In the genomic region with DNA sequence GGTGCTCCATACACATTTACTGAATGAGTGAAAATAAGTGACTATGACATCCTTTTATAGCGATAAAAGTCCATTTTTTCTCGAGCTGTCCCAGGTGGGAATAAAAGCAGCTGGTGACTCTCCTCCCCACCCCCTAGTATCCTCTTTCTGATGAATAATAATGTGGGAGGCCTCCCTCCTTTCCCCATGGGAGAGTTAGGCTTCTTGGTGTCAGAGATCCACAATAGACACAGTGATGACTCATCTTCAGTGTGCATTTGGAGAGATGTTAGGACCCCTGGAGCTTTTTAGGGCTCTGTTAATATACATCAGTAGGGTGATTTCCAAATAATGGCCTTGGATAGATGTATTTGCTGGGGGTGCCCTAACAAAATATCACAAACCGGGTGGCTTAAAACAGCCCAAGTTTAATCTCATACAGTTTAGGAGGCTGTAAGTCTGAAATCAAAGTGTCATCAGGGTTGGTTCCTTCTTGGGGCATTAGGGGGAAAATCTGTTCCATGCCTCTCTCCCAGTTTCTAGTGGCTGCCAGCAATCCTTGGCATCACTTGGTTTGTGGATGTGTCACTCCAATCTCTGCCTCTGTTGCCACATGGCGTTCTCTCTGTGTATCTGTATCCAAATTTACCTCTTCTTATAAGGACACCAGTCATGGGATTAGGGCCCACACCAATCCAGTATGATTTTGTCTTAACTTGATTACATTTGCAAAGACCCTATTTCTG, we compare ENCODE assay signal across 11 cellular contexts. TPM values are rescaled to one million over a fixed set of nuclear protein-coding genes. Genes with fewer than 3 reads are reported as not detected.
DNase-seq lines count a peak whose midpoint lies in the region; ATAC-seq and TF ChIP-seq lines count a peak whose summit lies in the region.
"Had no signal": no experiment of that assay in that cellular context is flagged by ENCODE, and none has a peak within 500 bp of the region (broad histone marks: within the 10 kb centered on the region; RNA-seq: fewer than 3 reads in every experiment).

No MANE protein-coding gene starts in this region.

- H3K4me1 ChIP-seq in mammary epithelial cell (ENCODE audit: insufficient read depth, low read length) = peaks cover 55% of the 10 kb centered on the region
- peaks cover 10% of the 10 kb centered on the region for H3K4me1 ChIP-seq in mesenchymal stem cell (ENCODE audit: control insufficient read depth, insufficient read depth, low read depth, low read length)

- no peak overlapping the region for H3K4me2 ChIP-seq in mammary epithelial cell (ENCODE audit: insufficient read depth, low read depth, low read length)
- no peak overlapping the region for H3K4me2 ChIP-seq in mesenchymal stem cell (ENCODE audit: low read length, poor library complexity, severe bottlenecking)

- dilution Hi-C loops in mammary epithelial cell (cut with HindIII; ENCODE audit: low sequenced_read_pairs) = no loop called here

- in situ Hi-C loops in mammary epithelial cell (cut with MboI; ENCODE audit: low sequenced_read_pairs in 2 of 2) = loop anchor here in 1 of 2 donors (10.0 kb wide), 1 partner anchor 310 kb away; no protein-coding TSS in a partner anchor

- CTCF ChIA-PET in mammary epithelial cell (lab: Charles Lee; ENCODE audit: low non-redundant PET) = no interaction called here

- H3K14ac ChIP-seq in mesenchymal stem cell (ENCODE audit: low read length in 2 of 2) = no peak overlapping the region

- H3K9me3 ChIP-seq in MG63 (no peaks in the 10 kb centered on the region), mammary epithelial cell (replicated peaks; ENCODE audit: insufficient read depth, low read length) (no peaks in the 10 kb centered on the region), mesenchymal stem cell (ENCODE audit: control insufficient read depth, low read length) (no peaks in the 10 kb centered on the region)
- H3K9me3 ChIP-seq: body of pancreas had no signal

- H3K27me3 ChIP-seq in MG63 (no peaks in the 10 kb centered on the region), mammary epithelial cell (ENCODE audit: insufficient read depth, low read length) (no peaks in the 10 kb centered on the region), mesenchymal stem cell (ENCODE audit: control insufficient read depth in 1 of 2, insufficient read depth in 1 of 2, low read length in 2 of 2) (no peaks in the 10 kb centered on the region)
- H3K27me3 ChIP-seq: body of pancreas had no signal

- peak overlapping the region; percentile 9 for H3K27ac ChIP-seq in mammary epithelial cell (ENCODE audit: insufficient read depth, low read depth, low read length)
- no peak overlapping the region for H3K27ac ChIP-seq in mesenchymal stem cell (ENCODE audit: low read length, poor library complexity, severe bottlenecking)
- H3K27ac ChIP-seq: body of pancreas had no signal

- H3K36me3 ChIP-seq in MG63 (no peaks in the 10 kb centered on the region), mammary epithelial cell (ENCODE audit: insufficient read depth, low read length) (no peaks in the 10 kb centered on the region), mesenchymal stem cell (ENCODE audit: control insufficient read depth in 1 of 2, insufficient read depth in 2 of 2, low read depth in 1 of 2, low read length in 2 of 2) (no peaks in the 10 kb centered on the region)

- no peak overlapping the region for H2BK5ac ChIP-seq in mesenchymal stem cell (ENCODE audit: low read depth, low read length, poor library complexity, severe bottlenecking)

- no peak overlapping the region for H2AK5ac ChIP-seq in mesenchymal stem cell (ENCODE audit: low read length, severe bottlenecking)

- no peak overlapping the region for H4K91ac ChIP-seq in mesenchymal stem cell (ENCODE audit: low read length)

- no peak overlapping the region for H2BK15ac ChIP-seq in mesenchymal stem cell (ENCODE audit: low read depth, poor library complexity, severe bottlenecking)

- no peak for TF ChIP-seq POLR2A in lower leg skin (IDR thresholded peaks at IDR 0.05)

- H4K8ac ChIP-seq in mesenchymal stem cell (ENCODE audit: low read length) = no peak overlapping the region

- WGBS in mammary epithelial cell (ENCODE audit: low coverage, missing lambda C conversion rate) = 69% methylated on average over 4 of the region's 4 CpGs
- WGBS in mesenchymal stem cell = 87% methylated on average over 2 of the region's 4 CpGs
- WGBS in lower leg skin, 2 donors = 62 to 71% methylated on average over 4 of the region's 4 CpGs

- H4K20me1 ChIP-seq in mammary epithelial cell (ENCODE audit: insufficient read depth, low read length) = no peaks in the 10 kb centered on the region

- H3K23ac ChIP-seq in mesenchymal stem cell (ENCODE audit: low read length in 2 of 2) = no peak overlapping the region

- no TSS peak for BruUV-seq in mammary epithelial cell (replicated peaks; lab: Mats Ljungman, UMichigan)

- peak overlapping the region; percentile 46 to 98 for H2BK12ac ChIP-seq in mesenchymal stem cell (ENCODE audit: low read length in 2 of 2)

- no peak overlapping the region for H3K9ac ChIP-seq in mammary epithelial cell (ENCODE audit: insufficient read depth, low read length)
- H3K9ac ChIP-seq in mesenchymal stem cell (ENCODE audit: low read length) = peak overlapping the region; percentile 39

- peak overlapping the region in 1 of 2 experiments; percentile 24 for H3K4ac ChIP-seq in mesenchymal stem cell (ENCODE audit: low read depth in 1 of 2, low read length in 2 of 2)

- intact Hi-C loops in mammary epithelial cell (cut with micrococcal nuclease) = no loop called here
- intact Hi-C loops in lower leg skin (cut with DNase I; ENCODE audit: low total_unique reads) = no loop called here

- H3K4me3 ChIP-seq in MG63 (no peak overlapping the region), mammary epithelial cell (replicated peaks in 1 of 3; ENCODE audit: insufficient read depth in 1 of 3, low read depth in 2 of 3, low read length in 3 of 3) (no peak overlapping the region), mesenchymal stem cell (ENCODE audit: insufficient read depth in 1 of 2, low read depth in 1 of 2, low read length in 2 of 2) (no peak overlapping the region), lower leg skin (ENCODE audit: low read depth, poor library complexity, severe bottlenecking) (no peak overlapping the region)
- H3K4me3 ChIP-seq: body of pancreas had no signal

- H2AFZ ChIP-seq in mammary epithelial cell (ENCODE audit: low read depth, low read length) (no peak overlapping the region), mesenchymal stem cell (ENCODE audit: low read depth, low read length) (no peak overlapping the region)

- peak overlapping the region; percentile 10 to 55 for H3K18ac ChIP-seq in mesenchymal stem cell (ENCODE audit: low read depth in 1 of 2, low read length in 2 of 2)

- H3K79me2 ChIP-seq in mammary epithelial cell (ENCODE audit: insufficient read depth, low read length) = peaks cover 3% of the 10 kb centered on the region

- H3K79me1 ChIP-seq in mesenchymal stem cell (replicated peaks; ENCODE audit: low read length, poor library complexity, severe bottlenecking) = no peaks in the 10 kb centered on the region

- TF ChIP-seq CTCF in mammary epithelial cell (conservative IDR thresholded peaks at IDR 0.05 in 1 of 2, IDR thresholded peaks at IDR 0.05 in 1 of 2; ENCODE audit: extremely low read depth in 1 of 2, insufficient read depth in 1 of 2, low read depth in 1 of 2, low read length in 2 of 2) (no peak), lower leg skin (IDR thresholded peaks at IDR 0.05) (no peak)

- no peak for ATAC-seq in HG02588 (IDR thresholded peaks at IDR 0.05; ENCODE audit: unreplicated experiment)
- ATAC-seq: body of pancreas had no signal

- H2BK120ac ChIP-seq in mesenchymal stem cell (ENCODE audit: low read depth, low read length) = no peak overlapping the region

- DNase-seq in Daoy (ENCODE audit: low read depth) (peak; percentile 88), MG63 (peak; percentile 66), mammary epithelial cell (peak; percentile 56), mesenchymal stem cell (peak; percentile 84), lower leg skin (ENCODE audit: low spot score in 2 of 2) (no peak), D341Med (ENCODE audit: low spot score) (no peak), germinal center (ENCODE audit: low spot score) (no peak)
- DNase-seq: body of pancreas, DMS79, midbrain had no signal

RNA-seq across cellular contexts. Expression of a gene that starts 4.4 kb away (rescaled TPM):
- total RNA-seq in Daoy (2014; rRNA removed; shearing (Covaris generic)) = 101 and 108 TPM in 2 replicates
- total RNA-seq in MG63 (2014; rRNA removed; shearing (Covaris generic); ENCODE audit: low replicate concordance) = 67.2 and 102 TPM in 2 replicates
- 100 to 1,000 TPM; 136 to 140 TPM for total RNA-seq in mammary epithelial cell
- 106 TPM for polyA plus RNA-seq in mammary epithelial cell
- polyA minus RNA-seq in mammary epithelial cell = 144 TPM
- 114 TPM for polyA plus RNA-seq in mesenchymal stem cell (2013, experiment 1 of 2)
- 112 TPM for polyA plus RNA-seq in mesenchymal stem cell (2013, experiment 2 of 2)
- 100 to 1,000 TPM in 1 of 4 donors, 10 to 100 TPM in 3; 70.2 to 114 (median 77.2) TPM for total RNA-seq in lower leg skin

RNA-seq across cellular contexts. Expression of a gene that starts 37.2 kb away (rescaled TPM):
- 5.5 and 9.1 TPM in 2 replicates for total RNA-seq in Daoy (2014; rRNA removed; shearing (Covaris generic))
- 2.4 and 6.7 TPM in 2 replicates for total RNA-seq in MG63 (2014; rRNA removed; shearing (Covaris generic); ENCODE audit: low replicate concordance)
- total RNA-seq in mammary epithelial cell (1 to 10 TPM; 5.3 to 8.0 TPM), lower leg skin (1 to 10 TPM in 3 of 4 donors, under 1 TPM in 1; 0.91 to 3.6 (median 3.0) TPM)
- polyA plus RNA-seq in mammary epithelial cell = 1.3 TPM
- 6.2 TPM for polyA minus RNA-seq in mammary epithelial cell
- 1.7 TPM for polyA plus RNA-seq in mesenchymal stem cell (2013, experiment 1 of 2)
- 1.6 TPM for polyA plus RNA-seq in mesenchymal stem cell (2013, experiment 2 of 2)

Comparison
In these comparisons a context has a peak if more than half of its experiments do, and no peak if none do; other contexts are left out.
1. DNase-seq: peak in Daoy (single experiment), MG63 (single experiment), mammary epithelial cell (single experiment) and mesenchymal stem cell (single experiment); none in lower leg skin (0 of 2), D341Med (single experiment) and germinal center (single experiment).